9 cellular contexts compared by ENCODE assay signal in the genomic region with DNA sequence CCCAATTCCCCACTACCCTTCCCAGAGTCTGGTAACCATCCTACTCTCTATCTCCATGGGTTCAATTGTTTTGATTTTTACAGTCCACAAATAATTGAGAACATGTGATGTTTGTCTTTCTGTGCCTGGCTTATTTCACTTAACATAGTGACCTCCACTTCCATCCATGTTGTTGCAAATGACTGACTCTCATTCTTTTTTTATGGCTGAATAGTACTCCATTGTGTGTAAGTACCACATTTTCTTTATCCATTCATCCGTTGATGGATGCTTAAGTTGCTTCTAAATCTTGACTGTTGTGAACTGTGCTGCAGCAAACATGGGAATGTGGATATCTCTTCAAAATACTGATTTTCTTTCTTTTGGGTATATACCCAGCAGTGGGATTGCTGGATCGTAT. TPM values are rescaled to one million over a fixed set of nuclear protein-coding genes. Genes with fewer than 3 reads are reported as not detected.
DNase-seq lines count a peak whose midpoint lies in the region; ATAC-seq, FAIRE-seq and TF ChIP-seq lines count a peak whose summit lies in the region.
"Not testable (repeated sequence)": the region's sequence is repeated elsewhere in the genome, so short reads cannot be mapped to it uniquely, and the experiment has no call there.
"Had no signal": no experiment of that assay in that cellular context is flagged by ENCODE, and none has a peak within 500 bp of the region (broad histone marks: within the 10 kb centered on the region; RNA-seq: fewer than 3 reads in every experiment).

No MANE protein-coding gene starts in this region.

- H3K79me2 ChIP-seq in K562 (ENCODE audit: control insufficient read depth, insufficient read depth, low read length), result not testable (repeated sequence)

- not testable (repeated sequence) for ATAC-seq in SK-N-SH treated with all-trans-retinoic acid at 6 μM for 48 hours, K562

- not testable (repeated sequence) for H3K27ac ChIP-seq in K562 (ENCODE audit: extremely low read depth, low read depth, low read length)

- not testable (repeated sequence) for H3K27me3 ChIP-seq in K562 (ENCODE audit: control insufficient read depth in 2 of 2, insufficient read depth in 2 of 2, low read length in 2 of 2)

- not testable (repeated sequence) for H3K4me2 ChIP-seq in K562 (ENCODE audit: insufficient read depth, low read length)

- not testable (repeated sequence) for H3K27me3 Mint-ChIP-seq in endothelial cell (ENCODE audit: unreplicated experiment)

- H3K4me1 ChIP-seq in K562 (replicated peaks in 1 of 2; ENCODE audit: control insufficient read depth in 2 of 2, insufficient read depth in 2 of 2, low read length in 2 of 2), result not testable (repeated sequence)

- H3K9me3 ChIP-seq in K562 (replicated peaks; ENCODE audit: control insufficient read depth, insufficient read depth, low read depth, low read length), result not testable (repeated sequence)

- intact Hi-C loops in K562 (cut with micrococcal nuclease), result not testable (repeated sequence)

- TF ChIP-seq POLR2A in K562 (conservative IDR thresholded peaks at IDR 0.05), result not testable (repeated sequence)

- not testable (repeated sequence) for H2AFZ ChIP-seq in K562 (ENCODE audit: low read depth, low read length)

- FAIRE-seq in GM19239 (lab: Jason Lieb, UNC), result peak; percentile 53
- FAIRE-seq in K562 (lab: Jason Lieb, UNC), result not testable (repeated sequence)

- BruUV-seq in K562 (replicated peaks; lab: Mats Ljungman, UMichigan), result not testable (repeated sequence)

- not testable (repeated sequence) for H4K20me1 ChIP-seq in K562 (replicated peaks; ENCODE audit: control insufficient read depth, insufficient read depth, low read length)

- in situ Hi-C loops in K562 (cut with MboI), result not testable (repeated sequence)

- H3K9ac ChIP-seq in K562 (ENCODE audit: insufficient read depth in 1 of 2, low read depth in 2 of 2, low read length in 2 of 2), result not testable (repeated sequence)

- TF ChIP-seq RAD21 in K562 (CRISPR knock-in tag; conservative IDR thresholded peaks at IDR 0.05 in 1 of 2, IDR thresholded peaks at IDR 0.05 in 1 of 2), result not testable (repeated sequence)

- peak overlapping the region; percentile 44 for H3K27ac Mint-ChIP-seq in endothelial cell (ENCODE audit: unreplicated experiment)

- peaks cover 13% of the 10 kb centered on the region; the same call in 2 of the 3 replicates for H3K36me3 ChIP-seq in K562 (ENCODE audit: control insufficient read depth, insufficient read depth, low read length)

- WGBS in K562 (ENCODE audit: insufficient coverage, low coverage, missing lambda C conversion rate), result 86% methylated on average over 2 of the region's 2 CpGs

- H3K4me3 Mint-ChIP-seq in endothelial cell (ENCODE audit: unreplicated experiment), result not testable (repeated sequence)

- H3K4me1 Mint-ChIP-seq in endothelial cell (ENCODE audit: unreplicated experiment), result not testable (repeated sequence)

- TF ChIP-seq EP300 in K562 (IDR thresholded peaks at IDR 0.05; ENCODE audit: low read length), result not testable (repeated sequence)

- peaks cover 15% of the 10 kb centered on the region for H3K36me3 Mint-ChIP-seq in endothelial cell (ENCODE audit: low read depth, unreplicated experiment)

- H3K9me3 Mint-ChIP-seq in endothelial cell (ENCODE audit: unreplicated experiment), result not testable (repeated sequence)

- CTCF ChIA-PET in K562 (lab: Yijun Ruan, JAX; ENCODE audit: low intra/inter-chr PET ratio), result not testable (repeated sequence)

- not testable (repeated sequence) for TF ChIP-seq CTCF in K562 (IDR thresholded peaks at IDR 0.05 in 2 of 3, conservative IDR thresholded peaks at IDR 0.05 in 1 of 3; ENCODE audit: insufficient read depth in 2 of 3, low read depth in 1 of 3, low read length in 3 of 3); endothelial cell (IDR thresholded peaks at IDR 0.05; ENCODE audit: unreplicated experiment)

- POLR2A ChIA-PET in K562 (lab: Yijun Ruan, JAX), result not testable (repeated sequence)

- H3K9me1 ChIP-seq in K562 (ENCODE audit: control insufficient read depth, insufficient read depth, low read length), result not testable (repeated sequence)

- not testable (repeated sequence) for DNase-seq in GM19239 (ENCODE audit: insufficient read length, low spot score); K562 (ENCODE audit: extremely low read depth in 1 of 4, low spot score in 3 of 4); endothelial cell (ENCODE audit: low spot score)

- H3K4me3 ChIP-seq in K562, result not testable (repeated sequence)

TF ChIP-seq in SK-N-SH treated with all-trans-retinoic acid at 6 μM for 48 hours, 23 proteins besides CTCF, POLR2A, EP300 and RAD21:
- TF ChIP-seq ZNF8 (CRISPR knock-in tag; IDR thresholded peaks at IDR 0.05), result 0 out of 2 replicates have a peak, but pooled peaks have one; percentile 28

TF ChIP-seq in K562, 482 proteins besides CTCF, POLR2A, EP300 and RAD21:
- TF ChIP-seq ZNF146 (CRISPR knock-in tag; IDR thresholded peaks at IDR 0.05; ENCODE audit: unreplicated experiment), result peak; percentile 44

RNA-seq across cellular contexts. Expression of gene CELF3, which starts 46.6 kb away (rescaled TPM):
- total RNA-seq in K562 (2011; cell fraction: chromatin; rRNA removed; ENCODE audit: low replicate concordance), result not detected in 2 replicates
- not detected in 2 replicates for total RNA-seq in K562 (2011; cell fraction: nucleolus; rRNA removed)
- total RNA-seq in K562 (2011; cell fraction: nucleoplasm; rRNA removed), result not detected in 2 replicates
- total RNA-seq in K562 (2014; rRNA removed) (not detected in 2 replicates), K562 (2014; rRNA removed; fragmentation: Illumina TruSeq; extraction: Trizol) (not detected in 2 replicates), K562 (2015; rRNA removed; fragmentation: Illumina TruSeq; extraction: Trizol) (not detected in 2 replicates), K562 (2021) (not detected in 2 replicates), endothelial cell (ENCODE audit: unreplicated experiment) (not detected)
- polyA plus RNA-seq in K562 (2011; rRNA removed) (not detected in 2 replicates), K562 (2014; fragmentation: Illumina TruSeq; extraction: Trizol) (not detected in 2 replicates), K562 (2014; fragmentation: Nextera tagmentation; extraction: Ambion mirVana) (not detected), K562 (2014; rRNA removed) (not detected in 2 replicates)
- not detected in 2 replicates for polyA plus RNA-seq in K562 (2011; cell fraction: cytosol; rRNA removed)
- polyA plus RNA-seq in K562 (2011; cell fraction: nucleus; rRNA removed), result 0.07 TPM in 1 of 2 replicates, not detected in the other
- polyA plus RNA-seq in K562 (2012), result 0.06 TPM in 1 of 2 replicates, not detected in the other
- not detected in 2 replicates for polyA minus RNA-seq in K562 (2011; rRNA and poly(A)+ RNA removed)
- polyA minus RNA-seq in K562 (2011; cell fraction: cytosol; rRNA and poly(A)+ RNA removed), result not detected in 2 replicates
- polyA minus RNA-seq in K562 (2011; cell fraction: nucleus; rRNA and poly(A)+ RNA removed), result not detected in 2 replicates
- total RNA-seq: A673; Calu3; CD4-positive, alpha-beta T cell; CD8-positive, alpha-beta T cell had no signal
- polyA plus RNA-seq: AG04450 had no signal

RNA-seq across cellular contexts. Expression of gene RIIAD1, which starts 51.3 kb away (rescaled TPM):
- not detected in 2 replicates for total RNA-seq in K562 (2011; cell fraction: chromatin; rRNA removed; ENCODE audit: low replicate concordance)
- not detected in 2 replicates for total RNA-seq in K562 (2011; cell fraction: nucleolus; rRNA removed)
- not detected in 2 replicates for total RNA-seq in K562 (2011; cell fraction: nucleoplasm; rRNA removed)
- not detected in 2 replicates for total RNA-seq in K562 (2014; rRNA removed)
- total RNA-seq in K562 (2014; rRNA removed; fragmentation: Illumina TruSeq; extraction: Trizol), result not detected in 2 replicates
- total RNA-seq in K562 (2015; rRNA removed; fragmentation: Illumina TruSeq; extraction: Trizol), result not detected in 2 replicates
- total RNA-seq in K562 (2021), result not detected in 2 replicates
- polyA plus RNA-seq in K562 (2011; rRNA removed), result not detected in 2 replicates
- polyA plus RNA-seq in K562 (2011; cell fraction: cytosol; rRNA removed), result not detected in 2 replicates
- polyA plus RNA-seq in K562 (2011; cell fraction: nucleus; rRNA removed), result not detected in 2 replicates
- not detected in 2 replicates for polyA plus RNA-seq in K562 (2012)
- not detected in 2 replicates for polyA plus RNA-seq in K562 (2014; fragmentation: Illumina TruSeq; extraction: Trizol)
- polyA plus RNA-seq in K562 (2014; fragmentation: Nextera tagmentation; extraction: Ambion mirVana), result not detected
- polyA plus RNA-seq in K562 (2014; rRNA removed), result not detected in 2 replicates
- not detected in 2 replicates for polyA minus RNA-seq in K562 (2011; rRNA and poly(A)+ RNA removed)
- not detected in 2 replicates for polyA minus RNA-seq in K562 (2011; cell fraction: cytosol; rRNA and poly(A)+ RNA removed)
- polyA minus RNA-seq in K562 (2011; cell fraction: nucleus; rRNA and poly(A)+ RNA removed), result not detected in 2 replicates
- total RNA-seq in endothelial cell (ENCODE audit: unreplicated experiment), result not detected
- total RNA-seq: A673; Calu3; CD4-positive, alpha-beta T cell; CD8-positive, alpha-beta T cell had no signal
- polyA plus RNA-seq: AG04450 had no signal

RNA-seq across cellular contexts. Expression of gene SNX27, which starts 58.2 kb away (rescaled TPM):
- 29.2 and 73.2 TPM in 2 replicates for total RNA-seq in K562 (2011; cell fraction: chromatin; rRNA removed; ENCODE audit: low replicate concordance)
- 15.2 and 18.3 TPM in 2 replicates for total RNA-seq in K562 (2011; cell fraction: nucleolus; rRNA removed)
- total RNA-seq in K562 (2011; cell fraction: nucleoplasm; rRNA removed), result 50.2 and 74.7 TPM in 2 replicates
- total RNA-seq in K562 (2014; rRNA removed), result 9.0 and 9.6 TPM in 2 replicates
- total RNA-seq in K562 (2014; rRNA removed; fragmentation: Illumina TruSeq; extraction: Trizol), result 11.1 and 14.8 TPM in 2 replicates
- total RNA-seq in K562 (2015; rRNA removed; fragmentation: Illumina TruSeq; extraction: Trizol), result 10.4 and 10.6 TPM in 2 replicates
- total RNA-seq in K562 (2021), result 15.3 and 18.7 TPM in 2 replicates
- 13.2 and 13.6 TPM in 2 replicates for polyA plus RNA-seq in K562 (2011; rRNA removed)
- 5.9 and 9.6 TPM in 2 replicates for polyA plus RNA-seq in K562 (2011; cell fraction: cytosol; rRNA removed)
- polyA plus RNA-seq in K562 (2011; cell fraction: nucleus; rRNA removed), result 11.6 and 14.7 TPM in 2 replicates
- 2.9 and 5.1 TPM in 2 replicates for polyA plus RNA-seq in K562 (2012)
- polyA plus RNA-seq in K562 (2014; fragmentation: Illumina TruSeq; extraction: Trizol), result 5.1 and 6.8 TPM in 2 replicates
- polyA plus RNA-seq in K562 (2014; fragmentation: Nextera tagmentation; extraction: Ambion mirVana), result 10 to 100 TPM in 1 of 2 experiments, 1 to 10 TPM in 1; 4.5 to 10.1 TPM
- polyA plus RNA-seq in K562 (2014; rRNA removed), result 7.6 and 8.3 TPM in 2 replicates
- polyA minus RNA-seq in K562 (2011; rRNA and poly(A)+ RNA removed), result 38.1 and 44.0 TPM in 2 replicates
- polyA minus RNA-seq in K562 (2011; cell fraction: cytosol; rRNA and poly(A)+ RNA removed), result 16.7 and 20.4 TPM in 2 replicates
- 7.3 and 13.8 TPM in 2 replicates for polyA minus RNA-seq in K562 (2011; cell fraction: nucleus; rRNA and poly(A)+ RNA removed)
- total RNA-seq in endothelial cell (ENCODE audit: unreplicated experiment), result 28.9 TPM
